ENCODE assay signal across 1 cellular context in genomic region chr2:41710944-41711343, GRCh38.
TF ChIP-seq lines count a peak whose summit lies in the region.

No MANE protein-coding gene starts in this region.

TF ChIP-seq in H1, 55 proteins besides CTCF, POLR2A, EP300 and RAD21 (continued from another document):
- TF ChIP-seq, protein P1, sequence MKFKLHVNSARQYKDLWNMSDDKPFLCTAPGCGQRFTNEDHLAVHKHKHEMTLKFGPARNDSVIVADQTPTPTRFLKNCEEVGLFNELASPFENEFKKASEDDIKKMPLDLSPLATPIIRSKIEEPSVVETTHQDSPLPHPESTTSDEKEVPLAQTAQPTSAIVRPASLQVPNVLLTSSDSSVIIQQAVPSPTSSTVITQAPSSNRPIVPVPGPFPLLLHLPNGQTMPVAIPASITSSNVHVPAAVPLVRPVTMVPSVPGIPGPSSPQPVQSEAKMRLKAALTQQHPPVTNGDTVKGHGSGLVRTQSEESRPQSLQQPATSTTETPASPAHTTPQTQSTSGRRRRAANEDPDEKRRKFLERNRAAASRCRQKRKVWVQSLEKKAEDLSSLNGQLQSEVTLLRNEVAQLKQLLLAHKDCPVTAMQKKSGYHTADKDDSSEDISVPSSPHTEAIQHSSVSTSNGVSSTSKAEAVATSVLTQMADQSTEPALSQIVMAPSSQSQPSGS (IDR thresholded peaks at IDR 0.05; ENCODE audit: low read length), result no peak
- TF ChIP-seq SP4 (IDR thresholded peaks at IDR 0.05; ENCODE audit: low read length) (no peak), SIN3A (conservative IDR thresholded peaks at IDR 0.05 in 1 of 2, IDR thresholded peaks at IDR 0.05 in 1 of 2; ENCODE audit: low read depth in 1 of 2, low read length in 2 of 2) (no peak), PHF8 (conservative IDR thresholded peaks at IDR 0.05; ENCODE audit: low read depth, low read length) (no peak), GTF2F1 (IDR thresholded peaks at IDR 0.05; ENCODE audit: borderline replicate concordance, low read depth, low read length) (no peak), HDAC2 (IDR thresholded peaks at IDR 0.05; ENCODE audit: borderline replicate concordance in 1 of 2, low read depth in 2 of 2, low read length in 2 of 2) (no peak), CHD2 (IDR thresholded peaks at IDR 0.05; ENCODE audit: low read length) (no peak), NRF1 (IDR thresholded peaks at IDR 0.05; ENCODE audit: low read depth, low read length) (no peak), BACH1 (IDR thresholded peaks at IDR 0.05; ENCODE audit: low read length) (no peak)
